10 cellular contexts compared by ENCODE assay signal in genomic region chr4:182809417-182810102, GRCh38.
A peak's percentile ranks its signal among the peaks of the same experiment; 100 is the strongest.
DNase-seq lines count a peak whose midpoint lies in the region; TF ChIP-seq lines count a peak whose summit lies in the region.
"Had no signal": no experiment of that assay in that cellular context is flagged by ENCODE, and none has a peak within 500 bp of the region (broad histone marks: within the 10 kb centered on the region; RNA-seq: fewer than 3 reads in every experiment).

No MANE protein-coding gene starts in this region.

- no peaks in the 10 kb centered on the region for H3K36me3 ChIP-seq in HEK293 (ENCODE audit: control insufficient read depth in 2 of 2, insufficient read depth in 1 of 2, low read length in 2 of 2)
- H3K36me3 ChIP-seq in ascending aorta, result no peaks in the 10 kb centered on the region
- H3K36me3 ChIP-seq: upper lobe of left lung had no signal

- DNase-seq in NCI-H748 (lab: John Stamatoyannopoulos, UW; ENCODE audit: unreplicated experiment), result peak; percentile 7
- DNase-seq in NCI-H748 treated with DMSO at 0.1 percent for 48 hours (lab: John Stamatoyannopoulos, UW), result no peak
- peak; percentile 35 for DNase-seq in NAMALWA (ENCODE audit: low spot score)
- DNase-seq in kidney tubule cell (ENCODE audit: low spot score), result peak; percentile 26
- no peak for DNase-seq in ascending aorta (ENCODE audit: low spot score in 2 of 2)
- DNase-seq in anterior cingulate cortex (lab: John Stamatoyannopoulos, UW), result no peak
- no peak for DNase-seq in NCI-H2196 (lab: John Stamatoyannopoulos, UW; ENCODE audit: unreplicated experiment)
- DNase-seq: upper lobe of left lung had no signal

- H3K4me3 ChIP-seq in HEK293 (ENCODE audit: low read depth, low read length), result no peak overlapping the region
- no peak overlapping the region for H3K4me3 ChIP-seq in ascending aorta
- H3K4me3 ChIP-seq: A549, upper lobe of left lung had no signal

- POLR2A ChIA-PET in HEK293 (lab: Yijun Ruan, JAX), result no interaction called here

- H3K4me1 ChIP-seq in HEK293 (ENCODE audit: control insufficient read depth, insufficient read depth, low read length) (no peaks in the 10 kb centered on the region), ascending aorta (no peaks in the 10 kb centered on the region)
- H3K4me1 ChIP-seq: A549 had no signal

- CTCF ChIA-PET in HEK293 (lab: Yijun Ruan, JAX), result no interaction called here

- intact Hi-C loops in ascending aorta (cut with DNase I), result loop anchor here (10.0 kb wide), 1 partner anchor 1665 kb away; no protein-coding TSS in a partner anchor

- H3K27me3 ChIP-seq in ascending aorta, result no peaks in the 10 kb centered on the region
- H3K27me3 ChIP-seq: upper lobe of left lung had no signal

- H3K27ac ChIP-seq in HEK293 (ENCODE audit: extremely low read depth, low read depth, low read length) (no peak overlapping the region), ascending aorta (no peak overlapping the region)
- H3K27ac ChIP-seq: A549, upper lobe of left lung had no signal

- H3K9me3 ChIP-seq in HEK293 (ENCODE audit: control insufficient read depth, insufficient read depth, low read depth, low read length) (no peaks in the 10 kb centered on the region), ascending aorta (no peaks in the 10 kb centered on the region)
- H3K9me3 ChIP-seq: A549 had no signal

- no peak for TF ChIP-seq CTCF in HEK293 (tag by site-specific recombination; IDR thresholded peaks at IDR 0.05)
- TF ChIP-seq CTCF in ascending aorta (IDR thresholded peaks at IDR 0.05), result no peak

TF ChIP-seq in HEK293, 187 proteins besides CTCF, POLR2A, EP300 and RAD21:
- TF ChIP-seq ZBTB48 (tag by site-specific recombination; IDR thresholded peaks at IDR 0.05), result peak; percentile 56; the same call in 1 of the 2 replicates
- TF ChIP-seq ZSCAN4 (tag by site-specific recombination; IDR thresholded peaks at IDR 0.05), result 0 out of 2 replicates have a peak, but pooled peaks have one; percentile 24
- 0 out of 2 replicates have a peak, but pooled peaks have one; percentile 11 for TF ChIP-seq ZNF133 (tag by site-specific recombination; IDR thresholded peaks at IDR 0.05)
- TF ChIP-seq ZNF510 (tag by site-specific recombination; IDR thresholded peaks at IDR 0.05; ENCODE audit: insufficient replicate concordance), result no peak
- no peak for TF ChIP-seq ZNF2 (tag by site-specific recombination; IDR thresholded peaks at IDR 0.05)
- no peak for TF ChIP-seq KLF1 (tag by site-specific recombination; IDR thresholded peaks at IDR 0.05)
- no peak for TF ChIP-seq PRDM1 (tag by site-specific recombination; IDR thresholded peaks at IDR 0.05)
- no peak for TF ChIP-seq MYNN (tag by site-specific recombination; IDR thresholded peaks at IDR 0.05; ENCODE audit: borderline replicate concordance)
- TF ChIP-seq REPIN1 (tag by site-specific recombination; IDR thresholded peaks at IDR 0.05; ENCODE audit: low read depth), result no peak
- TF ChIP-seq ZNF202 (tag by site-specific recombination; IDR thresholded peaks at IDR 0.05; ENCODE audit: borderline replicate concordance), result no peak
- TF ChIP-seq ZNF18 (tag by site-specific recombination; IDR thresholded peaks at IDR 0.05), result peak; percentile 51; the same call in 1 of the 2 replicates
- TF ChIP-seq ZNF488 (tag by site-specific recombination; IDR thresholded peaks at IDR 0.05), result no peak
- no peak for TF ChIP-seq ZNF600 (tag by site-specific recombination; IDR thresholded peaks at IDR 0.05)

Comparison
In these comparisons a context has a peak if more than half of its experiments do, and no peak if none do; other contexts are left out.
1. DNase-seq: peak in NCI-H748 (single experiment), NAMALWA (single experiment) and kidney tubule cell (single experiment); none in NCI-H748 treated with DMSO at 0.1 percent for 48 hours (single experiment), ascending aorta (0 of 2), anterior cingulate cortex (0 of 58) and NCI-H2196 (single experiment).